8 cellular contexts compared by ENCODE assay signal in the genomic region with DNA sequence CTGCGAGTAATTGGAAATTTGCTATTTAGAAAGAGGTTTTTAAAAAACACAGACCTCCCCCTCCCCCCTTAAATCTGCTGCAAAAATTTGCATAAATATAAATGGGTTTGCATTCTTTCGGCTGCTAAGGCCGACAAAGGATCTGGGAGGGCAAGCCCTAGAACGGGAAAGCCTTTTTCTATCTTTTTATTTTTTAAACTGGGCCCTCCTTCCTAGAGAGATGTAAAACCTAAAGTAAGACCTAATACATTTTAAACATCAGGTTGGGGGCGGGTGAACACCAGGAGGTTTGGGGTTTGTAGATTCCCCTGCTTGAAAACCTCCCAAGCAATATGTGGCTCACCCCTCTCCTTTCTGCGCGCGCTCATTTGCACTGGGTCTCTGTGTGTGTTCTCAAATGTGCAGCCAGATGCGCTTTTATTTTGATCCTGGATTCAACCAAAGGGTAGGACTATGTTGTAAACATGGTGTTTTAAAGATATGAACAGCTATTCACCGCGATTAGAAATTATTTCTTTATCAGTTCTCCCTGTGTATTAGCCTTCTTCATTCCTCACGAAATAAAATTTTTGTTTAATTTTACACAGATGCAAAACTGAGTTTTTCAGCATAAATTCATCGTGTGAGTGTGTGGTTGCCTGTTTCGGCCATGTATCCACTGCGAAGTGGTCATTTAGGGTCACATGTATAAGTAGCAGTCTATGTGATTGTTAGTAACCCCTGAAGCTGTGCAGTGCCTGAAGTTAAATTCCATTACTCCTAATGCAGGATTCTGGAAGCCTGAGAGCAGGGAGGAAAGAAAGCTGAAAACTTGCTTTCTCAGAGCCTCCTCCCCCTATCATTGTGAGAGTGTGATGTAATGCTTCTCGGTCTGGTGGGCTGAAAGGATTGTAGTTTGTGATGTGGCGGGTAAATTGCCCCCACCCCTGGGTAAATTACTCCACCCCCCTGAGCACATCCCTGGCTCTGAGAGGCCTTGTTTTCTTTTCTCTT. TPM values are rescaled to one million over a fixed set of nuclear protein-coding genes. Genes with fewer than 3 reads are reported as not detected.
DNase-seq lines count a peak whose midpoint lies in the region; ATAC-seq, FAIRE-seq and TF ChIP-seq lines count a peak whose summit lies in the region.

No MANE protein-coding gene starts in this region.

- H2AFZ ChIP-seq in keratinocyte (ENCODE audit: control insufficient read depth, low read length) (peak overlapping the region; percentile 14), smooth muscle cell (ENCODE audit: low read depth) (peak overlapping the region; percentile 55)

- H3K4me3 ChIP-seq in CD4-positive, alpha-beta memory T cell (ENCODE audit: low read length in 2 of 2): peak overlapping the region; percentile 56 to 84
- H3K4me3 ChIP-seq in SJSA1: peak overlapping the region; percentile 56
- peak overlapping the region; percentile 56 for H3K4me3 ChIP-seq in bronchial epithelial cell (ENCODE audit: low read depth, low read length)
- H3K4me3 ChIP-seq in keratinocyte (ENCODE audit: control insufficient read depth in 2 of 3, extremely low read depth in 1 of 3, insufficient read depth in 2 of 3, low read depth in 1 of 3, low read length in 3 of 3): peak overlapping the region; percentile 62 to 96 (median 87)
- peak overlapping the region; percentile 99 for H3K4me3 ChIP-seq in smooth muscle cell

- H3K27me3 Mint-ChIP-seq in CD4-positive, alpha-beta memory T cell: no peaks in the 10 kb centered on the region

- peaks cover 52 to 81% (median 65%) of the 10 kb centered on the region in 4 donors for H3K4me1 Mint-ChIP-seq in CD4-positive, alpha-beta memory T cell

- peaks cover 52% of the 10 kb centered on the region for H3K79me2 ChIP-seq in keratinocyte (ENCODE audit: control insufficient read depth, insufficient read depth, low read length)
- peaks cover 50% of the 10 kb centered on the region for H3K79me2 ChIP-seq in smooth muscle cell (ENCODE audit: low read depth)

- POLR2A ChIA-PET in CD4-positive, alpha-beta memory T cell (lab: Charles Lee; ENCODE audit: partially characterized antibody): interaction anchor here (0.7 to 5.4 kb wide), 19 partner anchors 10 to 168 kb away, joined by 3 to 63 read pairs (median 5); partner anchors contain the start of gene ADSL

- no peak for TF ChIP-seq CTCF in bronchial epithelial cell (IDR thresholded peaks at IDR 0.05; ENCODE audit: insufficient read depth, low read length, severe bottlenecking)
- TF ChIP-seq CTCF in keratinocyte (optimal IDR thresholded peaks at IDR 0.05 in 1 of 3, IDR thresholded peaks at IDR 0.05 in 1 of 3, conservative IDR thresholded peaks at IDR 0.05 in 1 of 3; ENCODE audit: extremely low read depth in 1 of 3, insufficient read depth in 2 of 3, low read length in 3 of 3): no peak
- no peak for TF ChIP-seq CTCF in smooth muscle cell (IDR thresholded peaks at IDR 0.05; ENCODE audit: borderline replicate concordance, insufficient read depth, poor library complexity, severe bottlenecking)

- H3K36me3 ChIP-seq in CD4-positive, alpha-beta memory T cell (ENCODE audit: insufficient read depth, low read length): no peaks in the 10 kb centered on the region
- H3K36me3 ChIP-seq in SJSA1 (no peaks in the 10 kb centered on the region), bronchial epithelial cell (ENCODE audit: control insufficient read depth, insufficient read depth, low read length) (no peaks in the 10 kb centered on the region), keratinocyte (ENCODE audit: control insufficient read depth in 2 of 2, extremely low read depth in 1 of 2, insufficient read depth in 2 of 2, low read length in 2 of 2) (no peaks in the 10 kb centered on the region), smooth muscle cell (ENCODE audit: low read depth) (no peaks in the 10 kb centered on the region)

- no peaks in the 10 kb centered on the region for H3K9me1 ChIP-seq in keratinocyte (ENCODE audit: control insufficient read depth, extremely low read depth, insufficient read depth, low read length)

- H3K36me3 Mint-ChIP-seq in CD4-positive, alpha-beta memory T cell: peaks cover 0 to 24% of the 10 kb centered on the region in 2 donors

- H3K9ac ChIP-seq in keratinocyte (ENCODE audit: control insufficient read depth, extremely low read depth, insufficient read depth, low read length) (peak overlapping the region; percentile 91), smooth muscle cell (ENCODE audit: low read depth) (peak overlapping the region; percentile 98)

- H3K27ac ChIP-seq in CD4-positive, alpha-beta memory T cell (ENCODE audit: low read depth, low read length): peak overlapping the region; percentile 59
- H3K27ac ChIP-seq in SJSA1: peak overlapping the region; percentile 82
- peak overlapping the region; percentile 95 for H3K27ac ChIP-seq in keratinocyte (ENCODE audit: control insufficient read depth, insufficient read depth, low read length)
- peak overlapping the region; percentile 94 for H3K27ac ChIP-seq in smooth muscle cell (ENCODE audit: low read depth)

- H3K4me3 Mint-ChIP-seq in CD4-positive, alpha-beta memory T cell: peak overlapping the region; percentile 79 to 97 (median 92)

- H3F3A ChIP-seq in smooth muscle cell (ENCODE audit: low read depth): peaks cover 9% of the 10 kb centered on the region

- no peaks in the 10 kb centered on the region for H3K27me3 ChIP-seq in CD4-positive, alpha-beta memory T cell (ENCODE audit: insufficient read depth, low read length)
- H3K27me3 ChIP-seq in SJSA1 (replicated peaks) (no peaks in the 10 kb centered on the region), bronchial epithelial cell (ENCODE audit: control insufficient read depth, insufficient read depth, low read length) (no peaks in the 10 kb centered on the region), keratinocyte (ENCODE audit: control insufficient read depth, extremely low read depth, insufficient read depth, low read length) (no peaks in the 10 kb centered on the region), smooth muscle cell (ENCODE audit: low read depth) (no peaks in the 10 kb centered on the region)

- dilution Hi-C loops in keratinocyte (cut with MboI; ENCODE audit: extremely low pct_ligation_motif_present, low sequenced_read_pairs): no loop called here

- FAIRE-seq in HTR-8/SVneo (lab: Jason Lieb, UNC) (no peak), bronchial epithelial cell (lab: Jason Lieb, UNC) (no peak), keratinocyte (lab: Jason Lieb, UNC) (no peak)

- H3K9me3 ChIP-seq in CD4-positive, alpha-beta memory T cell (ENCODE audit: control insufficient read depth in 1 of 2, low read length in 2 of 2): no peaks in the 10 kb centered on the region
- no peaks in the 10 kb centered on the region for H3K9me3 ChIP-seq in SJSA1 (replicated peaks)
- H3K9me3 ChIP-seq in keratinocyte (ENCODE audit: control insufficient read depth, low read depth, low read length): no peaks in the 10 kb centered on the region
- H3K9me3 ChIP-seq in smooth muscle cell (replicated peaks; ENCODE audit: low read depth): no peaks in the 10 kb centered on the region

- no peak for ATAC-seq in HG02763 (IDR thresholded peaks at IDR 0.05; ENCODE audit: unreplicated experiment)

- H3K27ac Mint-ChIP-seq in CD4-positive, alpha-beta memory T cell: peak overlapping the region; percentile 84 to 98 (median 92)

- CTCF ChIA-PET in CD4-positive, alpha-beta memory T cell (lab: Charles Lee; ENCODE audit: partially characterized antibody): interaction anchor here (0.5 to 3.3 kb wide), 6 partner anchors 12 to 217 kb away, joined by 3 to 21 read pairs (median 5); no protein-coding TSS in a partner anchor

- intact Hi-C loops in CD4-positive, alpha-beta memory T cell (cut with micrococcal nuclease): loop anchor here (2.0 to 5.0 kb wide), 2 partner anchors 64 to 646 kb away; partner anchors contain the start of gene RPS19BP1

- peaks cover 0 to 3% (median 0%) of the 10 kb centered on the region in 8 donors for H3K9me3 Mint-ChIP-seq in CD4-positive, alpha-beta memory T cell

- peak; percentile 13 to 64 (median 24) for DNase-seq in CD4-positive, alpha-beta memory T cell
- DNase-seq in HTR-8/SVneo (ENCODE audit: insufficient read length, low spot score) (peak; percentile 10), SJSA1 (ENCODE audit: low read depth in 1 of 2, low spot score in 2 of 2) (peak; percentile 49 to 68), bronchial epithelial cell (ENCODE audit: low read depth) (peak; percentile 30), keratinocyte (ENCODE audit: low read depth, low spot score) (no peak), smooth muscle cell (lab: John Stamatoyannopoulos, UW; ENCODE audit: unreplicated experiment) (no peak), mucosa of gallbladder (ENCODE audit: low spot score) (no peak)

- whole genome bisulfite sequencing in smooth muscle cell (ENCODE audit: low lambda C conversion rate): under 1% methylated on average over 17 of the region's 17 CpGs

- H3K4me2 ChIP-seq in keratinocyte (ENCODE audit: control insufficient read depth, extremely low read depth, insufficient read depth, low read depth, low read length) (peak overlapping the region; percentile 81), smooth muscle cell (peak overlapping the region; percentile 99)

- H3K4me1 ChIP-seq in CD4-positive, alpha-beta memory T cell (ENCODE audit: insufficient read depth, low read length): peaks cover 72% of the 10 kb centered on the region
- H3K4me1 ChIP-seq in SJSA1 (replicated peaks): peaks cover 54% of the 10 kb centered on the region
- H3K4me1 ChIP-seq in keratinocyte (ENCODE audit: control insufficient read depth, extremely low read depth, insufficient read depth, low read length): peaks cover 37% of the 10 kb centered on the region
- H3K4me1 ChIP-seq in smooth muscle cell (ENCODE audit: low read depth): peaks cover 35% of the 10 kb centered on the region

- no peaks in the 10 kb centered on the region for H4K20me1 ChIP-seq in keratinocyte (ENCODE audit: control insufficient read depth, extremely low read depth, insufficient read depth, low read length)
- peaks cover 32% of the 10 kb centered on the region for H4K20me1 ChIP-seq in smooth muscle cell (ENCODE audit: low read depth)

RNA-seq across cellular contexts. Expression of gene TNRC6B, which starts 1.0 kb away (rescaled TPM):
- total RNA-seq in CD4-positive, alpha-beta memory T cell: 100 to 1,000 TPM; 137 to 155 TPM
- polyA plus RNA-seq in CD4-positive, alpha-beta memory T cell: 100 to 1,000 TPM in 1 of 2 donors, 10 to 100 TPM in 1; 27.3 to 109 TPM
- total RNA-seq in SJSA1 (2014; rRNA removed; shearing (Covaris generic)): 10.5 and 16.6 TPM in 2 replicates
- total RNA-seq in bronchial epithelial cell (8.3 and 8.4 TPM in 2 replicates), smooth muscle cell (36.4 and 44.4 TPM in 2 replicates), mucosa of gallbladder (67.9 TPM)
- polyA plus RNA-seq in keratinocyte (5.6 to 6.2 TPM (median 5.9 TPM) in 3 replicates), smooth muscle cell (21.5 and 30.2 TPM in 2 replicates)
- 14.4 TPM for polyA plus RNA-seq in keratinocyte (2011; ENCODE audit: low read depth)
- polyA plus RNA-seq in keratinocyte (2011; cell fraction: cytosol; rRNA removed): 2.9 and 3.2 TPM in 2 replicates
- polyA plus RNA-seq in keratinocyte (2011; cell fraction: nucleus; rRNA removed): 15.5 and 19.1 TPM in 2 replicates
- 4.6 and 7.8 TPM in 2 replicates for polyA plus RNA-seq in keratinocyte (2012; ENCODE audit: low replicate concordance)
- 32.5 to 38.7 TPM (median 34.5 TPM) in 3 replicates for polyA minus RNA-seq in keratinocyte
- polyA minus RNA-seq in keratinocyte (2011; cell fraction: cytosol; rRNA and poly(A)+ RNA removed): 14.2 TPM
- polyA minus RNA-seq in keratinocyte (2011; cell fraction: nucleus; rRNA and poly(A)+ RNA removed): 33.3 and 61.8 TPM in 2 replicates

Comparison
In these comparisons a context has a peak if more than half of its experiments do, and no peak if none do; other contexts are left out.
1. DNase-seq: peak in CD4-positive, alpha-beta memory T cell (5 of 5), HTR-8/SVneo (single experiment), SJSA1 (2 of 2) and bronchial epithelial cell (single experiment); none in keratinocyte (single experiment), smooth muscle cell (single experiment) and mucosa of gallbladder (single experiment).
2. Peak in every context shown above with its lines, with median percentiles within 50 percentile points of each other: H3K27ac ChIP-seq and H3K4me3 ChIP-seq.